ENCODE assay signal across 8 cellular contexts in genomic region chr6:82040405-82041221, GRCh38.
DNase-seq lines count a peak whose midpoint lies in the region; ATAC-seq, FAIRE-seq and TF ChIP-seq lines count a peak whose summit lies in the region.
"Had no signal": no experiment of that assay in that cellular context is flagged by ENCODE, and none has a peak within 500 bp of the region (broad histone marks: within the 10 kb centered on the region; RNA-seq: fewer than 3 reads in every experiment).

No MANE protein-coding gene starts in this region.

- no peaks in the 10 kb centered on the region for H3K36me3 ChIP-seq in H1 (ENCODE audit: control insufficient read depth in 2 of 4, insufficient read depth in 4 of 4, low read length in 3 of 4)

- POLR2A ChIA-PET in H1 (lab: Charles Lee; ENCODE audit: partially characterized antibody): interaction anchor here (0.5 kb wide), 1 partner anchor 1090 kb away, joined by 5 read pairs; no protein-coding TSS in a partner anchor

- H2BK15ac ChIP-seq in H1 (ENCODE audit: low read length): peak overlapping the region; percentile 68; the same call in 1 of the 2 replicates

- CTCF ChIA-PET in H1 (lab: Charles Lee; ENCODE audit: partially characterized antibody): interaction anchor here (0.7 to 2.6 kb wide), 30 partner anchors 8 to 1710 kb away, joined by 3 to 25 read pairs (median 3); partner anchors contain the start of gene TENT5A

- H3K36me3 Mint-ChIP-seq in mesothelial cell of epicardium: no peaks in the 10 kb centered on the region
- H3K36me3 Mint-ChIP-seq: activated naive CD8-positive, alpha-beta T cell treated with anti-CD3 and anti-CD28 coated beads, Interleukin-2, amount 10 ng/mL, durations not matched to agents 7 days and 5 days had no signal

- no peak overlapping the region for H3K14ac ChIP-seq in H1 (ENCODE audit: insufficient read length)

- no peak for TF ChIP-seq POLR2A in H1 (IDR thresholded peaks at IDR 0.05; ENCODE audit: control extremely low read depth in 1 of 2, low read depth in 2 of 2, low read length in 2 of 2)

- no peak overlapping the region; the same call in 1 of the 2 replicates for H2AK5ac ChIP-seq in H1 (ENCODE audit: low read depth, low read length)

- H2BK20ac ChIP-seq in H1 (ENCODE audit: low read length): 0 out of 2 replicates have a peak overlapping the region, but pooled peaks have one; percentile 68

- ATAC-seq in HG03520 (IDR thresholded peaks at IDR 0.05; ENCODE audit: unreplicated experiment): peak; percentile 78

- H2AFZ ChIP-seq in H1 (ENCODE audit: low read length): peak overlapping the region; percentile 93

- no peak for TF ChIP-seq EP300 in H1 (IDR thresholded peaks at IDR 0.05; ENCODE audit: borderline replicate concordance in 1 of 2, low read depth in 2 of 2, low read length in 2 of 2)

- peak overlapping the region; percentile 8 for H3K4ac ChIP-seq in H1 (replicated peaks; ENCODE audit: insufficient read length, low read depth, low read length)

- no peaks in the 10 kb centered on the region for H3K79me2 ChIP-seq in H1 (ENCODE audit: control insufficient read depth in 1 of 2, insufficient read depth in 2 of 2, low read length in 2 of 2)

- no peaks in the 10 kb centered on the region for H3K4me1 Mint-ChIP-seq in mesothelial cell of epicardium
- H3K4me1 Mint-ChIP-seq: activated naive CD8-positive, alpha-beta T cell treated with anti-CD3 and anti-CD28 coated beads, Interleukin-2, amount 10 ng/mL, durations not matched to agents 7 days and 5 days had no signal

- DNase-seq in GDM1 (lab: John Stamatoyannopoulos, UW) (peak; percentile 1), GM20000 (ENCODE audit: low spot score) (peak; percentile 9), OCI-M1 (lab: John Stamatoyannopoulos, UW) (peak; percentile 73), H1 (ENCODE audit: low read depth in 1 of 2, low spot score in 2 of 2) (peak in 1 of 2 experiments; percentile 56), mesothelial cell of epicardium (ENCODE audit: low spot score in 2 of 2, unreplicated experiment in 2 of 2) (peak in 1 of 2 experiments; percentile 52)
- no peak for DNase-seq in activated CD8-positive, alpha-beta memory T cell treated with anti-CD3 and anti-CD28 coated beads, Interleukin-2, amount 50 U/mL, for 48 hours
- DNase-seq: activated naive CD8-positive, alpha-beta T cell treated with anti-CD3 and anti-CD28 coated beads, Interleukin-2, amount 10 ng/mL, durations not matched to agents 7 days and 5 days had no signal

- no peak overlapping the region for H3K4me3 ChIP-seq in H1 (ENCODE audit: extremely low read depth in 1 of 4, insufficient read depth in 2 of 4, low read depth in 3 of 4, low read length in 4 of 4)

- H4K20me1 ChIP-seq in H1 (replicated peaks in 1 of 2; ENCODE audit: control insufficient read depth in 1 of 2, insufficient read depth in 2 of 2, low read length in 2 of 2): no peaks in the 10 kb centered on the region

- H3K23me2 ChIP-seq in H1 (ENCODE audit: low read depth, low read length): no peaks in the 10 kb centered on the region

- no peak overlapping the region for H3K9ac ChIP-seq in H1 (replicated peaks in 1 of 4; ENCODE audit: extremely low read depth in 1 of 4, low read depth in 3 of 4, low read length in 3 of 4)

- no peaks in the 10 kb centered on the region for H3K9me3 ChIP-seq in H1 (ENCODE audit: insufficient read depth in 2 of 2, low read depth in 1 of 2, low read length in 1 of 2)

- no peak overlapping the region for H3K56ac ChIP-seq in H1 (replicated peaks; ENCODE audit: insufficient read length, low read depth, low read length)

- H3K4me2 ChIP-seq in H1 (ENCODE audit: insufficient read depth in 1 of 2, low read depth in 2 of 2, low read length in 2 of 2): no peak overlapping the region

- no peak overlapping the region for H3K27ac ChIP-seq in H1 (ENCODE audit: low read depth, low read length)

- H3K9me3 Mint-ChIP-seq in mesothelial cell of epicardium: no peaks in the 10 kb centered on the region
- H3K9me3 Mint-ChIP-seq: activated naive CD8-positive, alpha-beta T cell treated with anti-CD3 and anti-CD28 coated beads, Interleukin-2, amount 10 ng/mL, durations not matched to agents 7 days and 5 days had no signal

- H3K18ac ChIP-seq in H1 (ENCODE audit: extremely low read depth, low read length): peak overlapping the region; percentile 38; the same call in 1 of the 2 replicates

- no peak overlapping the region for H3K4me3 Mint-ChIP-seq in mesothelial cell of epicardium
- H3K4me3 Mint-ChIP-seq: activated naive CD8-positive, alpha-beta T cell treated with anti-CD3 and anti-CD28 coated beads, Interleukin-2, amount 10 ng/mL, durations not matched to agents 7 days and 5 days had no signal

- 58% methylated on average over 4 of the region's 4 CpGs; no CpG with 5 or more reads in 1 of the 2 experiments for WGBS in H1 (ENCODE audit: extremely low coverage in 1 of 2, insufficient coverage in 1 of 2, insufficient read length in 1 of 2, insufficient replicate concordance in 2 of 2, low coverage in 1 of 2, low lambda C conversion rate in 2 of 2, missing lambda C conversion rate in 1 of 2), 2 experiments

- H2BK120ac ChIP-seq in H1 (replicated peaks; ENCODE audit: low read depth, low read length): no peak overlapping the region

- peak overlapping the region; percentile 57 for H4K5ac ChIP-seq in H1 (ENCODE audit: insufficient read length, low read depth, low read length)

- TF ChIP-seq CTCF in GM20000 (IDR thresholded peaks at IDR 0.05; ENCODE audit: extremely low read depth, missing control alignments) (peak; percentile 80), H1 (IDR thresholded peaks at IDR 0.05; ENCODE audit: control extremely low read depth in 1 of 3, insufficient read depth in 1 of 3, low read depth in 1 of 3, low read length in 3 of 3) (peak; percentile 19 to 77 (median 62)), mesothelial cell of epicardium (IDR thresholded peaks at IDR 0.05; ENCODE audit: unreplicated experiment) (peak; percentile 76)

- H3K79me1 ChIP-seq in H1 (ENCODE audit: low read depth, low read length): no peaks in the 10 kb centered on the region

- FAIRE-seq in H1 (lab: Jason Lieb, UNC): peak; percentile 60

- peak; percentile 74 to 77 for TF ChIP-seq RAD21 in H1 (IDR thresholded peaks at IDR 0.05 in 1 of 2, conservative IDR thresholded peaks at IDR 0.05 in 1 of 2; ENCODE audit: low read depth in 2 of 2, low read length in 2 of 2)

- H3K27me3 ChIP-seq in H1 (replicated peaks in 1 of 4; ENCODE audit: control insufficient read depth in 3 of 4, extremely low read depth in 1 of 4, insufficient read depth in 3 of 4, low read length in 3 of 4): no peaks in the 10 kb centered on the region

- H3K27ac Mint-ChIP-seq in mesothelial cell of epicardium: no peak overlapping the region
- H3K27ac Mint-ChIP-seq: activated naive CD8-positive, alpha-beta T cell treated with anti-CD3 and anti-CD28 coated beads, Interleukin-2, amount 10 ng/mL, durations not matched to agents 7 days and 5 days had no signal

- H3K27me3 Mint-ChIP-seq in mesothelial cell of epicardium (ENCODE audit: low read depth): no peaks in the 10 kb centered on the region

- H3K4me1 ChIP-seq in H1 (replicated peaks in 1 of 4; ENCODE audit: control insufficient read depth in 3 of 4, insufficient read depth in 4 of 4, low read length in 3 of 4): no peaks in the 10 kb centered on the region

- H4K91ac ChIP-seq in H1 (replicated peaks; ENCODE audit: insufficient read length, low read length): no peak overlapping the region

- H2BK5ac ChIP-seq in H1 (ENCODE audit: low read depth, low read length): no peak overlapping the region

- H2BK12ac ChIP-seq in H1 (ENCODE audit: low read depth, low read length): no peak overlapping the region

- no peak overlapping the region for H4K8ac ChIP-seq in H1 (ENCODE audit: extremely low read depth, insufficient read depth, low read length)

- H3K23ac ChIP-seq in H1 (ENCODE audit: insufficient read length): no peak overlapping the region

TF ChIP-seq in H1, 55 proteins besides CTCF, POLR2A, EP300 and RAD21:
- TF ChIP-seq TEAD4 (IDR thresholded peaks at IDR 0.05; ENCODE audit: low read depth, low read length): 0 out of 2 replicates have a peak, but pooled peaks have one; percentile 7
- TF ChIP-seq JUND (IDR thresholded peaks at IDR 0.05; ENCODE audit: low read length): no peak
- TF ChIP-seq BCL11A (IDR thresholded peaks at IDR 0.05; ENCODE audit: low read depth in 2 of 2, low read length in 2 of 2): no peak
TF ChIP-seq in H1: peak in this region for 1.
